In the genomic region with DNA sequence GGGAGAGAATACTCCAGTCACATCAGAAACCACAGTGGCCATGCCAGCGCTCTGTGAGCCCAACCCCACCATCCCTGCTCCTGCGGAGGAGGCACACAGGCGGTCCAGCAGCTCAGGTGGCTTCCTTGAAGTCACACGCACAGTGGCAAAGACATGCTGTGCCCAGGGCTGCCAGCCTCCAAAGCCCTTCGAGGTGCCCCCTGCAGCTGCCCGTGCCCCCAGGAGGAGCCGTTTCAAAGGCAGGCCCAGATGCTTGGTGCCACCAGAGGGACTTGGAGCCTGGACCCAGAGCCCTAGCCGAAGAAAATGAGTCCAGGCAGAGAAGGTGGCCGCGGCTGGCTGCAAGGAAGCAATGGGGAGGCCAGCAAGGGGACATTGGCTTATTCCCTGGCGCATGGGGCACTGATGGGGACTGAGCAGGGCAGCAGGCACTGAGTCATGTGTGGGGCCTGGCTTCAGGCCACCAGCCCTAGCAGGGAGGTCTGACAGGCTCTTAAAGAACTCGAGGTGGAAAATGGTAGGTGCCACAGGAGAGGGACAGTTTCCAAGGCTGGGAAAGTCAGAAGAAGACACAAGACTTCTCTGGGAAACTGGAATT, we compare ENCODE assay signal across 21 cellular contexts. TPM values are rescaled to one million over a fixed set of nuclear protein-coding genes. Genes with fewer than 3 reads are reported as not detected.
DNase-seq lines count a peak whose midpoint lies in the region; ATAC-seq and TF ChIP-seq lines count a peak whose summit lies in the region.
"Had no signal": no experiment of that assay in that cellular context is flagged by ENCODE, and none has a peak within 500 bp of the region (broad histone marks: within the 10 kb centered on the region; RNA-seq: fewer than 3 reads in every experiment).

No MANE protein-coding gene starts in this region.

- H2BK15ac ChIP-seq in IMR-90 (ENCODE audit: low read depth, low read length) = no peak overlapping the region

- no TSS peak for BruUV-seq in IMR-90 (replicated peaks; lab: Mats Ljungman, UMichigan)

- H2AK5ac ChIP-seq in IMR-90 (ENCODE audit: low read depth, low read length) = no peak overlapping the region
- H2AK5ac ChIP-seq in trophoblast cell (ENCODE audit: low read length) = no peak overlapping the region

- H3K79me2 ChIP-seq in osteoblast (ENCODE audit: insufficient read depth, low read length) (no peaks in the 10 kb centered on the region), trophoblast cell (ENCODE audit: control insufficient read depth, insufficient read depth, low read length, poor library complexity) (no peaks in the 10 kb centered on the region)

- peaks cover 8% of the 10 kb centered on the region; the same call in 1 of the 2 replicates for H3K9me1 ChIP-seq in IMR-90 (ENCODE audit: insufficient read depth, low read length)

- TF ChIP-seq CTCF in IMR-90 (conservative IDR thresholded peaks at IDR 0.05; ENCODE audit: low read depth, low read length) (no peak), epithelial cell of esophagus (IDR thresholded peaks at IDR 0.05; ENCODE audit: insufficient read depth, low read depth, low read length, missing control alignments) (no peak), osteoblast (IDR thresholded peaks at IDR 0.05; ENCODE audit: extremely low read depth, low read depth, low read length) (no peak)

- H3K4ac ChIP-seq in IMR-90 (ENCODE audit: low read depth, low read length) (no peak overlapping the region), trophoblast cell (ENCODE audit: low read depth, low read length) (no peak overlapping the region)

- H4K8ac ChIP-seq in IMR-90 (ENCODE audit: low read depth in 2 of 2, low read length in 2 of 2) = no peak overlapping the region
- H4K8ac ChIP-seq in trophoblast cell (ENCODE audit: low read depth, low read length) = no peak overlapping the region

- no peak overlapping the region for H3K56ac ChIP-seq in IMR-90 (ENCODE audit: extremely low read depth, insufficient read depth, low read length)

- POLR2A ChIA-PET in IMR-90 (lab: Charles Lee; ENCODE audit: unreplicated experiment) = no interaction called here

- H2AK9ac ChIP-seq in IMR-90 (replicated peaks; ENCODE audit: low read depth, low read length, poor library complexity) = no peak overlapping the region

- H2AFZ ChIP-seq in IMR-90 (replicated peaks; ENCODE audit: low read length, poor library complexity) (no peak overlapping the region), osteoblast (ENCODE audit: low read length) (no peak overlapping the region), trophoblast cell (ENCODE audit: insufficient read depth, low read length, poor library complexity) (no peak overlapping the region)

- no peak overlapping the region for H2BK5ac ChIP-seq in IMR-90 (ENCODE audit: low read depth, low read length, poor library complexity, severe bottlenecking)
- no peak overlapping the region for H2BK5ac ChIP-seq in trophoblast cell (ENCODE audit: low read depth, low read length, poor library complexity)

- dilution Hi-C loops in IMR-90 (cut with HindIII; ENCODE audit: low sequenced_read_pairs, unreplicated experiment) = no loop called here

- no peak overlapping the region for H4K91ac ChIP-seq in IMR-90 (ENCODE audit: insufficient read depth, low read depth, low read length)
- H4K91ac ChIP-seq in trophoblast cell (ENCODE audit: low read depth, low read length) = no peak overlapping the region

- H3K23ac ChIP-seq in IMR-90 (ENCODE audit: low read depth, low read length) (no peak overlapping the region), trophoblast cell (ENCODE audit: low read length) (no peak overlapping the region)

- H3K79me1 ChIP-seq in IMR-90 (ENCODE audit: low read depth in 1 of 2, low read length in 2 of 2) = no peaks in the 10 kb centered on the region
- H3K79me1 ChIP-seq in trophoblast cell (ENCODE audit: low read length) = no peaks in the 10 kb centered on the region

- H4K5ac ChIP-seq in IMR-90 (ENCODE audit: low read depth, low read length) = no peak overlapping the region

- ATAC-seq in IMR-90 (ENCODE audit: low read depth) = peak; percentile 49
- ATAC-seq in HG03469 (IDR thresholded peaks at IDR 0.05; ENCODE audit: unreplicated experiment) = no peak
- no peak for ATAC-seq in HG03565 (IDR thresholded peaks at IDR 0.05; ENCODE audit: unreplicated experiment)
- ATAC-seq in HG03280 (IDR thresholded peaks at IDR 0.05; ENCODE audit: unreplicated experiment) = no peak

- H3K4me2 ChIP-seq in IMR-90 (ENCODE audit: low read depth, low read length) (no peak overlapping the region), osteoblast (ENCODE audit: insufficient read depth, low read length) (no peak overlapping the region), trophoblast cell (ENCODE audit: low read length) (no peak overlapping the region)
- H3K4me2 ChIP-seq: BLaER1 had no signal

- no peaks in the 10 kb centered on the region for H3K36me3 ChIP-seq in IMR-90 (ENCODE audit: control insufficient read depth, insufficient read depth, low read length)
- H3K36me3 ChIP-seq in osteoblast (ENCODE audit: insufficient read depth, low read length) = no peaks in the 10 kb centered on the region
- peaks cover 19 to 31% of the 10 kb centered on the region in 2 experiments for H3K36me3 ChIP-seq in trophoblast cell (ENCODE audit: control insufficient read depth in 1 of 2, insufficient read depth in 2 of 2, low read length in 2 of 2)
- H3K36me3 ChIP-seq: BLaER1 had no signal

- H4K12ac ChIP-seq in trophoblast cell (ENCODE audit: low read depth, low read length) = no peak overlapping the region

- DNase-seq in EH (ENCODE audit: low read depth) (peak; percentile 25), IMR-90 (peak; percentile 17), epithelial cell of esophagus (ENCODE audit: low read depth) (peak; percentile 5), osteoblast (ENCODE audit: insufficient read length, low spot score, missing footprints) (peak; percentile 88), trophoblast cell (no peak)
- DNase-seq: activated B cell treated with CpG ODN at 0.5 μM for 24 hours, amniotic stem cell, immature natural killer cell, mesenchymal stem cell, NCI-H1092, NCI-H2171, NCI-H748 treated with DMSO at 0.1 percent for 48 hours, T-helper 1 cell had no signal

- H2BK120ac ChIP-seq in IMR-90 (ENCODE audit: low read depth, low read length) (no peak overlapping the region), trophoblast cell (ENCODE audit: insufficient read depth, low read length, poor library complexity) (no peak overlapping the region)

- intact Hi-C loops in IMR-90 (cut with micrococcal nuclease) = no loop called here

- H3K27me3 ChIP-seq in IMR-90 (ENCODE audit: control insufficient read depth, insufficient read depth, low read length) = peaks cover 15% of the 10 kb centered on the region; the same call in 1 of the 2 replicates
- H3K27me3 ChIP-seq in osteoblast (ENCODE audit: insufficient read depth, low read length) = peaks cover 9% of the 10 kb centered on the region
- no peaks in the 10 kb centered on the region for H3K27me3 ChIP-seq in trophoblast cell (ENCODE audit: insufficient read depth, low read length)
- H3K27me3 ChIP-seq: BLaER1 had no signal

- TF ChIP-seq RAD21 in IMR-90 (IDR thresholded peaks at IDR 0.05; ENCODE audit: low read length) = no peak

- H3K4me1 ChIP-seq in IMR-90 (ENCODE audit: control insufficient read depth, insufficient read depth, low read length) = no peaks in the 10 kb centered on the region
- H3K4me1 ChIP-seq in osteoblast (ENCODE audit: insufficient read depth, low read length) = no peaks in the 10 kb centered on the region
- peaks cover 0 to 4% of the 10 kb centered on the region in 2 experiments for H3K4me1 ChIP-seq in trophoblast cell (ENCODE audit: control insufficient read depth in 1 of 2, insufficient read depth in 2 of 2, low read length in 2 of 2)
- H3K4me1 ChIP-seq: BLaER1 had no signal

- H3K27ac ChIP-seq in IMR-90 (ENCODE audit: insufficient read depth, low read length) = no peak overlapping the region
- no peak overlapping the region for H3K27ac ChIP-seq in osteoblast (ENCODE audit: low read depth, low read length)
- H3K27ac ChIP-seq in trophoblast cell (ENCODE audit: low read depth, low read length) = no peak overlapping the region
- H3K27ac ChIP-seq: BLaER1 had no signal

- H3K9me3 ChIP-seq in IMR-90 (ENCODE audit: control insufficient read depth, insufficient read depth, low read length) (no peaks in the 10 kb centered on the region), osteoblast (ENCODE audit: low read depth, low read length) (no peaks in the 10 kb centered on the region), trophoblast cell (ENCODE audit: insufficient read depth, low read depth, low read length) (no peaks in the 10 kb centered on the region)
- H3K9me3 ChIP-seq: BLaER1 had no signal

- H3K9ac ChIP-seq in IMR-90 (ENCODE audit: low read depth, low read length) (no peak overlapping the region), trophoblast cell (ENCODE audit: low read length) (no peak overlapping the region)
- H3K9ac ChIP-seq: BLaER1 had no signal

- no peaks in the 10 kb centered on the region for H4K20me1 ChIP-seq in IMR-90 (ENCODE audit: insufficient read depth, low read length)
- no peaks in the 10 kb centered on the region for H4K20me1 ChIP-seq in osteoblast (ENCODE audit: insufficient read depth, low read length)
- H4K20me1 ChIP-seq: BLaER1 had no signal

- no peak overlapping the region for H3K14ac ChIP-seq in IMR-90 (replicated peaks; ENCODE audit: low read depth, low read length)
- H3K14ac ChIP-seq in trophoblast cell (ENCODE audit: low read length) = no peak overlapping the region

- CTCF ChIA-PET in IMR-90 (lab: Yijun Ruan, JAX) = no interaction called here

- H2BK12ac ChIP-seq in trophoblast cell (ENCODE audit: low read length) = no peak overlapping the region

- H2BK20ac ChIP-seq in IMR-90 (ENCODE audit: low read depth, low read length) = no peak overlapping the region

- in situ Hi-C loops in IMR-90 (cut with MboI; ENCODE audit: low sequenced_read_pairs) = no loop called here

- TF ChIP-seq POLR2A in IMR-90 (IDR thresholded peaks at IDR 0.05; ENCODE audit: low read depth, low read length) = no peak

- no peak overlapping the region for H3K18ac ChIP-seq in IMR-90 (ENCODE audit: low read depth, low read length)
- no peak overlapping the region for H3K18ac ChIP-seq in trophoblast cell (ENCODE audit: low read length)

- 83% methylated on average over 10 of the region's 12 CpGs; no CpG with 5 or more reads in 1 of the 2 experiments for WGBS in IMR-90 (ENCODE audit: extremely low coverage in 2 of 2, insufficient read length in 1 of 2), 2 experiments
- WGBS in trophoblast cell (ENCODE audit: extremely low coverage, insufficient coverage, insufficient read length) = no CpG with 5 or more reads among the region's 12 CpGs

- H3K4me3 ChIP-seq in IMR-90 (ENCODE audit: insufficient read depth, low read depth, low read length) (no peak overlapping the region), epithelial cell of esophagus (ENCODE audit: low read length) (no peak overlapping the region), osteoblast (ENCODE audit: insufficient read depth, low read length) (no peak overlapping the region), trophoblast cell (ENCODE audit: low read depth, low read length) (no peak overlapping the region)
- H3K4me3 ChIP-seq: BLaER1 had no signal

RNA-seq across cellular contexts. Expression of gene CACNG1, which starts 17.2 kb away (rescaled TPM):
- total RNA-seq in IMR-90 (2012; rRNA removed) (not detected in 2 replicates), osteoblast (not detected in 2 replicates)
- not detected in 2 replicates for polyA plus RNA-seq in IMR-90 (2012; rRNA removed)
- polyA plus RNA-seq in IMR-90 (2012; cell fraction: cytosol; rRNA removed) = not detected in 2 replicates
- not detected in 2 replicates for polyA plus RNA-seq in IMR-90 (2012; cell fraction: nucleus; rRNA removed; ENCODE audit: low replicate concordance)
- polyA plus RNA-seq in trophoblast cell (2013) = 0.25 and 0.36 TPM in 2 replicates
- total RNA-seq: activated B cell treated with CpG ODN at 0.5 μM for 24 hours; activated CD8-positive, alpha-beta memory T cell treated with anti-CD3 and anti-CD28 coated beads for 36 hours; activated T-helper 2 cell treated with anti-CD3 and anti-CD28 coated beads, Interferon-gamma antibody, Interleukin-2, Interleukin-4, amounts not matched to agents 10 μg/mL and 5 μg/mL and 100 μg/mL, durations not matched to agents 14 hours and 24 hours and 36 hours; endothelial cell of umbilical vein; subcutaneous adipose tissue had no signal
- polyA plus RNA-seq: endothelial cell of umbilical vein, immature natural killer cell had no signal

Comparison
In these comparisons a context has a peak if more than half of its experiments do, and no peak if none do; other contexts are left out.
1. DNase-seq: peak in EH (single experiment), IMR-90 (single experiment), epithelial cell of esophagus (single experiment) and osteoblast (single experiment); none in trophoblast cell (0 of 2).